In genomic region chr15:88839146-88839545, GRCh38 we compare ENCODE assay signal across 28 cellular contexts. TPM values are rescaled to one million over a fixed set of nuclear protein-coding genes. Genes with fewer than 3 reads are reported as not detected.
"Had no signal": no experiment of that assay in that cellular context is flagged by ENCODE, and none has a peak within 500 bp of the region (broad histone marks: within the 10 kb centered on the region; RNA-seq: fewer than 3 reads in every experiment).

No MANE protein-coding gene starts in this region.

- H3K4me1 Mint-ChIP-seq: immature natural killer cell, mesothelial cell of epicardium had no signal

- H3K27me3 ChIP-seq: ovary, right atrium auricular region, tibial nerve, vagina had no signal

- H3K4me3 ChIP-seq: left lung, lung, ovary, right atrium auricular region, skin epidermis, suprapubic skin, thoracic aorta, tibial nerve, vagina had no signal

- H3K4me3 Mint-ChIP-seq: immature natural killer cell; mesothelial cell of epicardium; naive B cell; natural killer cell; nephron progenitor cell; stimulated activated effector memory CD8-positive, alpha-beta T cell treated with anti-CD3 and anti-CD28 coated beads, Interleukin-12 subunit alpha, Interleukin-12 subunit beta, amount 100 ng/mL, for 72 hours; stimulated activated naive CD8-positive, alpha-beta T cell treated with anti-CD3 and anti-CD28 coated beads, Interleukin-15, Interleukin-2, amounts not matched to agents 100 ng/mL and 50 ng/mL, for 24 hours; type B pancreatic cell had no signal

- H3K27me3 Mint-ChIP-seq: progenitor cell of endocrine pancreas; stimulated activated naive CD8-positive, alpha-beta T cell treated with anti-CD3 and anti-CD28 coated beads, Interleukin-15, Interleukin-2, amounts not matched to agents 100 ng/mL and 50 ng/mL, for 24 hours; type B pancreatic cell had no signal

- DNase-seq: hypothalamus; immature natural killer cell; kidney; left colon; left lung; mesendoderm; naive B cell; natural killer cell; nephron progenitor cell; ovary; stimulated activated CD4-positive, alpha-beta T cell treated with anti-CD3 and anti-CD28 coated beads, Interleukin-4, amount 100 ng/mL, for 24 hours; stimulated activated naive CD4-positive, alpha-beta T cell had no signal

- H3K4me1 ChIP-seq: left lung, right atrium auricular region, suprapubic skin, vagina had no signal

- FAIRE-seq: islet of Langerhans, kidney had no signal

- H3K36me3 Mint-ChIP-seq: immature natural killer cell; mesothelial cell of epicardium; naive B cell; natural killer cell; stimulated activated effector memory CD8-positive, alpha-beta T cell treated with anti-CD3 and anti-CD28 coated beads, Interleukin-12 subunit alpha, Interleukin-12 subunit beta, amount 100 ng/mL, for 72 hours; type B pancreatic cell had no signal

- H3K9me3 ChIP-seq: left lung, ovary, right atrium auricular region, suprapubic skin, thoracic aorta, tibial nerve, vagina had no signal

- ATAC-seq: left colon; left lung; natural killer cell; sciatic nerve; stimulated activated effector memory CD8-positive, alpha-beta T cell treated with anti-CD3 and anti-CD28 coated beads, Interleukin-12 subunit alpha, Interleukin-12 subunit beta, amount 100 ng/mL, for 72 hours had no signal

- H3K27ac ChIP-seq: left lung, ovary, right atrium auricular region, skin epidermis, suprapubic skin, thoracic aorta, tibial nerve, vagina had no signal

- H3K27ac Mint-ChIP-seq: immature natural killer cell; mesothelial cell of epicardium; natural killer cell; nephron progenitor cell; progenitor cell of endocrine pancreas; stimulated activated effector memory CD8-positive, alpha-beta T cell treated with anti-CD3 and anti-CD28 coated beads, Interleukin-12 subunit alpha, Interleukin-12 subunit beta, amount 100 ng/mL, for 72 hours; stimulated activated naive CD8-positive, alpha-beta T cell treated with anti-CD3 and anti-CD28 coated beads, Interleukin-15, Interleukin-2, amounts not matched to agents 100 ng/mL and 50 ng/mL, for 24 hours; type B pancreatic cell had no signal

- H3K9me3 Mint-ChIP-seq: immature natural killer cell; mesothelial cell of epicardium; naive B cell; natural killer cell; nephron progenitor cell; stimulated activated effector memory CD8-positive, alpha-beta T cell treated with anti-CD3 and anti-CD28 coated beads, Interleukin-12 subunit alpha, Interleukin-12 subunit beta, amount 100 ng/mL, for 72 hours; stimulated activated naive CD8-positive, alpha-beta T cell treated with anti-CD3 and anti-CD28 coated beads, Interleukin-15, Interleukin-2, amounts not matched to agents 100 ng/mL and 50 ng/mL, for 24 hours; type B pancreatic cell had no signal

- H3K36me3 ChIP-seq: left lung, ovary, right atrium auricular region, suprapubic skin, tibial nerve, vagina had no signal

RNA-seq across cellular contexts. Expression of gene ACAN, which starts 35.9 kb away (rescaled TPM):
- total RNA-seq: natural killer cell, pulmonary artery endothelial cell, subcutaneous adipose tissue had no signal
- polyA plus RNA-seq: immature natural killer cell had no signal
